Comparison of ENCODE assay signal across 16 cellular contexts in genomic region chr18:41371718-41372117, GRCh38.
DNase-seq lines count a peak whose midpoint lies in the region; ATAC-seq and TF ChIP-seq lines count a peak whose summit lies in the region.
"Had no signal": no experiment of that assay in that cellular context is flagged by ENCODE, and none has a peak within 500 bp of the region (broad histone marks: within the 10 kb centered on the region; RNA-seq: fewer than 3 reads in every experiment).

No MANE protein-coding gene starts in this region.

- intact Hi-C loops in tibial artery (cut with DNase I; ENCODE audit: low total_unique reads): no loop called here

- no peak for TF ChIP-seq CTCF in tibial artery (IDR thresholded peaks at IDR 0.05)

- no peak overlapping the region for H3K4me3 ChIP-seq in tibial artery

- no peak overlapping the region for H3K27ac ChIP-seq in tibial artery
- H3K27ac ChIP-seq: foreskin keratinocyte, RWPE1 had no signal

- H3K4me1 ChIP-seq in tibial artery: peaks cover 0 to 9% (median 0%) of the 10 kb centered on the region in 4 donors
- H3K4me1 ChIP-seq: foreskin keratinocyte had no signal

- H3K36me3 ChIP-seq in tibial artery: no peaks in the 10 kb centered on the region

- DNase-seq in DMS53 (lab: John Stamatoyannopoulos, UW): peak; percentile 87
- DNase-seq in NCI-H1105 (lab: John Stamatoyannopoulos, UW): peak; percentile 15
- DNase-seq in SHP77 (lab: John Stamatoyannopoulos, UW): peak; percentile 63 to 84
- peak; percentile 35 for DNase-seq in inferior parietal cortex (ENCODE audit: extremely low spot score)
- no peak for DNase-seq in tibial artery
- DNase-seq: activated CD4-positive, alpha-beta T cell treated with anti-CD3 and anti-CD28 coated beads, Interleukin-2, amount 50 U/mL, for 4 hours; activated effector memory CD4-positive, alpha-beta T cell treated with Interleukin-2 at 50 U/mL for 16 hours; effector CD4-positive, alpha-beta T cell; foreskin keratinocyte; NCI-H524; stimulated activated CD4-positive, alpha-beta T cell treated with anti-CD3 and anti-CD28 coated beads, Interleukin-4, amount 100 ng/mL, for 24 hours; stimulated activated naive B cell treated with anti-CD40 and anti-IgM and Interleukin-4, amounts not matched to agents 10 μg/mL and 1 μg/mL and 100 μg/mL, for 72 hours had no signal

- no peaks in the 10 kb centered on the region for H3K9me3 ChIP-seq in tibial artery

- no peak for ATAC-seq in HG02870 (IDR thresholded peaks at IDR 0.05; ENCODE audit: unreplicated experiment)
- ATAC-seq in GM18517 (IDR thresholded peaks at IDR 0.05; ENCODE audit: unreplicated experiment): no peak
- ATAC-seq in GM18519 (IDR thresholded peaks at IDR 0.05; ENCODE audit: low FRiP score, unreplicated experiment): no peak
- ATAC-seq: foreskin keratinocyte; stimulated activated naive B cell treated with anti-CD40 and anti-IgM and Interleukin-4, amounts not matched to agents 10 μg/mL and 1 μg/mL and 100 μg/mL, for 72 hours had no signal

- no peaks in the 10 kb centered on the region for H3K27me3 ChIP-seq in tibial artery
- H3K27me3 ChIP-seq: foreskin keratinocyte had no signal

Comparison
In these comparisons a context has a peak if more than half of its experiments do, and no peak if none do; other contexts are left out.
1. DNase-seq: peak in DMS53 (single experiment), NCI-H1105 (single experiment), SHP77 (2 of 2) and inferior parietal cortex (single experiment); none in tibial artery (0 of 2).